12 cellular contexts compared by ENCODE assay signal in the genomic region with DNA sequence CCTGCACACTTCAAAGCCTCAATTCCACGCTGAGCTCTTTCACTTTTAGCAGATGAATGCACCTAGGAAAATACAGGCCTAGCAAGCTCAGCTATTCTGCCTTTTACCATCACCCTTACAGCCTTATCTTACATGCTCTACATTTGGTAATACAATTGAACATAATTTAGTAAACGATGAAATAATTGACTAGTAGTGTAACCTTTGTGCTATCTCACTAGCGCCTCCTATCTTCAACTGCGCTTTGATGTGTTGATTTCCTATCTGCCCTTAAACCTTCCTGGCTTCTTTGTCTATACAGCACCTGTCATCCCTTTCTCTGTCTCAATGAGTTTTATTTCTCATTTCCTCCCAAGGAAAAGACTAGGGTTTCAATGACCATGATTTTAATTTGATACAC.
A peak's percentile ranks its signal among the peaks of the same experiment; 100 is the strongest.
DNase-seq lines count a peak whose midpoint lies in the region; ATAC-seq, FAIRE-seq and TF ChIP-seq lines count a peak whose summit lies in the region.
"Had no signal": no experiment of that assay in that cellular context is flagged by ENCODE, and none has a peak within 500 bp of the region (broad histone marks: within the 10 kb centered on the region; RNA-seq: fewer than 3 reads in every experiment).

No MANE protein-coding gene starts in this region.

- H3K27ac ChIP-seq in SU-DHL-6 (ENCODE audit: low read depth, low read length) = peak overlapping the region; percentile 55

- no peaks in the 10 kb centered on the region for H3K9me3 ChIP-seq in SU-DHL-6 (ENCODE audit: insufficient read depth, low read length)

- H3K9me2 ChIP-seq in SU-DHL-6 (replicated peaks; ENCODE audit: insufficient read depth, low read length) = no peaks in the 10 kb centered on the region

- no peaks in the 10 kb centered on the region for H3K79me2 ChIP-seq in SU-DHL-6 (ENCODE audit: insufficient read depth, low read length)

- H3K9me3 Mint-ChIP-seq in T-helper 2 cell treated with Interferon-gamma antibody and Interleukin-4, amounts not matched to agents 5 μg/mL and 100 μg/mL, for 36 hours = peaks cover 28% of the 10 kb centered on the region

- H3K9ac ChIP-seq in SU-DHL-6 (ENCODE audit: low read length) = no peak overlapping the region

- no peaks in the 10 kb centered on the region for H3K27me3 ChIP-seq in SU-DHL-6 (ENCODE audit: low read length)

- H3K36me3 Mint-ChIP-seq in T-helper 2 cell treated with Interferon-gamma antibody and Interleukin-4, amounts not matched to agents 5 μg/mL and 100 μg/mL, for 36 hours (ENCODE audit: low read depth) = peaks cover 2% of the 10 kb centered on the region
- H3K36me3 Mint-ChIP-seq: naive thymus-derived CD4-positive, alpha-beta T cell had no signal

- H3K36me3 ChIP-seq in SU-DHL-6 (ENCODE audit: low read length) = no peaks in the 10 kb centered on the region

- DNase-seq in GM12864 (ENCODE audit: low read depth) = no peak
- DNase-seq in D721Med (ENCODE audit: insufficient read length, low spot score) = no peak
- DNase-seq in NCI-H1048 (lab: John Stamatoyannopoulos, UW) = no peak
- no peak for DNase-seq in T-helper 2 cell treated with Interferon-gamma antibody and Interleukin-4, amounts not matched to agents 5 μg/mL and 100 μg/mL, for 36 hours (ENCODE audit: low spot score)
- no peak for DNase-seq in NCI-H187 (lab: John Stamatoyannopoulos, UW)
- DNase-seq: activated naive CD4-positive, alpha-beta T cell treated with Interleukin-2 at 50 U/mL for 16 hours; dermis blood vessel endothelial cell; hippocampal formation; naive thymus-derived CD4-positive, alpha-beta T cell had no signal

- no peaks in the 10 kb centered on the region for H4K20me1 ChIP-seq in SU-DHL-6 (ENCODE audit: low read depth, low read length)

- ATAC-seq in GM21423 (IDR thresholded peaks at IDR 0.05; ENCODE audit: unreplicated experiment) (peak; percentile 6), HG03175 (IDR thresholded peaks at IDR 0.05; ENCODE audit: unreplicated experiment) (peak; percentile 23)
- ATAC-seq: naive thymus-derived CD4-positive, alpha-beta T cell had no signal

- H3K27ac Mint-ChIP-seq in T-helper 2 cell treated with Interferon-gamma antibody and Interleukin-4, amounts not matched to agents 5 μg/mL and 100 μg/mL, for 36 hours = no peak overlapping the region
- H3K27ac Mint-ChIP-seq: naive thymus-derived CD4-positive, alpha-beta T cell had no signal

- no peak for FAIRE-seq in D721Med (lab: Jason Lieb, UNC)

- no peaks in the 10 kb centered on the region for H3K4me1 Mint-ChIP-seq in T-helper 2 cell treated with Interferon-gamma antibody and Interleukin-4, amounts not matched to agents 5 μg/mL and 100 μg/mL, for 36 hours (ENCODE audit: low read depth)
- H3K4me1 Mint-ChIP-seq: naive thymus-derived CD4-positive, alpha-beta T cell had no signal

- H3K4me3 Mint-ChIP-seq in T-helper 2 cell treated with Interferon-gamma antibody and Interleukin-4, amounts not matched to agents 5 μg/mL and 100 μg/mL, for 36 hours = no peak overlapping the region
- H3K4me3 Mint-ChIP-seq: naive thymus-derived CD4-positive, alpha-beta T cell had no signal

- H3K4me2 ChIP-seq in SU-DHL-6 (ENCODE audit: low read depth, low read length, poor library complexity, severe bottlenecking) = peak overlapping the region; percentile 20

- no peak overlapping the region for H2AFZ ChIP-seq in SU-DHL-6 (ENCODE audit: low read depth, low read length, severe bottlenecking)

- H3K4me3 ChIP-seq in GM12864 (ENCODE audit: low read depth, low read length) (no peak overlapping the region), SU-DHL-6 (ENCODE audit: insufficient read depth, low read length, poor library complexity, severe bottlenecking) (no peak overlapping the region)

- no peaks in the 10 kb centered on the region for H3F3A ChIP-seq in SU-DHL-6 (ENCODE audit: insufficient read depth)

- TF ChIP-seq CTCF in GM12864 (IDR thresholded peaks at IDR 0.05; ENCODE audit: low read depth, low read length, missing control alignments) (peak; percentile 48), SU-DHL-6 (IDR thresholded peaks at IDR 0.05; ENCODE audit: insufficient read depth, low read length, poor library complexity, severe bottlenecking) (no peak), D721Med (IDR thresholded peaks at IDR 0.05; ENCODE audit: insufficient read depth, missing control alignments) (no peak)

- no peaks in the 10 kb centered on the region for H3K27me3 Mint-ChIP-seq in T-helper 2 cell treated with Interferon-gamma antibody and Interleukin-4, amounts not matched to agents 5 μg/mL and 100 μg/mL, for 36 hours (ENCODE audit: low read depth)
- H3K27me3 Mint-ChIP-seq: naive thymus-derived CD4-positive, alpha-beta T cell had no signal
